2 cellular contexts compared by ENCODE assay signal in genomic region chr5:180467576-180467975, GRCh38.
TF ChIP-seq lines count a peak whose summit lies in the region.

No MANE protein-coding gene starts in this region.

TF ChIP-seq in HCT116, 20 proteins besides CTCF, POLR2A, EP300 and RAD21:
- TF ChIP-seq ATF3 (IDR thresholded peaks at IDR 0.05) (no peak), MAX (IDR thresholded peaks at IDR 0.05) (no peak), ELF1 (IDR thresholded peaks at IDR 0.05; ENCODE audit: borderline replicate concordance, low read depth) (no peak), CEBPB (IDR thresholded peaks at IDR 0.05; ENCODE audit: low read depth) (no peak), EZH2phosphoT487 (IDR thresholded peaks at IDR 0.05; ENCODE audit: borderline replicate concordance) (no peak), SP1 (IDR thresholded peaks at IDR 0.05; ENCODE audit: low read depth) (no peak), EGR1 (IDR thresholded peaks at IDR 0.05; ENCODE audit: low read depth) (no peak), ZNF274 (IDR thresholded peaks at IDR 0.05; ENCODE audit: low read depth, low read length) (no peak), SIN3A (IDR thresholded peaks at IDR 0.05; ENCODE audit: low read depth) (no peak), SRF (IDR thresholded peaks at IDR 0.05; ENCODE audit: low read depth) (no peak), YY1 (IDR thresholded peaks at IDR 0.05; ENCODE audit: extremely low read depth, insufficient replicate concordance, low read depth, low read length) (no peak), ZBTB33 (IDR thresholded peaks at IDR 0.05; ENCODE audit: extremely low read depth, insufficient replicate concordance, low read length) (no peak), POLR2AphosphoS5 (IDR thresholded peaks at IDR 0.05; ENCODE audit: low read depth, low read length) (no peak), EZH2 (IDR thresholded peaks at IDR 0.05) (no peak), TCF7L2 (IDR thresholded peaks at IDR 0.05; ENCODE audit: borderline replicate concordance, extremely low read depth, insufficient read depth, insufficient read length) (no peak), ZFX (IDR thresholded peaks at IDR 0.05) (no peak)

TF ChIP-seq in K562, 482 proteins besides CTCF, POLR2A, EP300 and RAD21:
- TF ChIP-seq L3MBTL2 (IDR thresholded peaks at IDR 0.05), result no peak
- TF ChIP-seq C11orf30 (IDR thresholded peaks at IDR 0.05; ENCODE audit: low read depth), result 0 out of 2 replicates have a peak, but pooled peaks have one; percentile 35
